ENCODE assay signal across 1 cellular context in the genomic region with DNA sequence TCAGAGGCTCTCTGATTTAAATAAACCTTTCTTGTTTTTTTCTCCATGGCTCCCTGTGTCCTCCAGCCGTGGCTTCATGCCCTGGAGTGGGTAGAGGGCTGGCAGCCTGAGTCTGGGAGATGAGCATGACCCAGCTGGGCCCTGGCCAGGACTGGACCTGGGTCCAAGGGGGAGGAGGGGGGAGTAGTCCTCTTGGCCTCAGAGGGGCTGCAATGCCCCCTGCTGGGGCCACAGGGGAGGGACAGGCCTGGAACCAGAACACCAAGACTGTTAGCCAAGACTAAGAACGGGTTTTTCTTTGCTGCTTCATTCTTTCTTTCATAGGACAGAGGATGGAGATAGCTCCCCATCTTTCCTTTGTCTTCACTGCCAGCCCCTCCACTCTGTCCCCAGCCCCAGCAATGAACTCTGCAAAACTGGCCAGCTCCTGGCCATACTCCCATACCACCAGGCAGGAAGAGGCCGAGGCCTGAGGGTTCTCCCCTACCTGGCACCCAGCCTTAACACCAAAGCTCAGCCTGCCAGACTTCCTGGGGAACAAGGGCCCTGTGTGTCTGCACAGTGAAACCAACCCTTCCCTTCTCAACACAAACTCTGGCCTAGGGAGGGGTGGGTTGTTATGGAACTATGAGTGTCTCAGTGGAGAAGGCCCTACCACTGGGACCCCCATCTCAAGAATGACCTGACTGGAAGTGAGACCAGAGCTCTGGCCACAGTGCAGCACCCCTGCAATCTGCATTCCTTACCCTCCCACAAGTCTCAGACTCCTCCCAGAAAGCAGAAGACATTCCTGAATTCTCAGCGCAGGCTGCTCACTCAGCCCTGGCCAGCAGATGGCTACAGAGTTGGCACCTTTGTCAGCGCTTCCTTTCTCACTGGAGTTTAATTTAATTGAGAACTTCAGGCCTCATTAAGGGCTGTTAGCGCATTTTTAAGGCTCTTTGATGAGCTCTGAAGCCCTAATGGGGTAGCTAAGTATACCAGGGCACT.
TF ChIP-seq lines count a peak whose summit lies in the region.

No MANE protein-coding gene starts in this region.

TF ChIP-seq in H1, 55 proteins besides CTCF, POLR2A, EP300 and RAD21:
- peak; percentile 34; the same call in 1 of the 2 replicates for TF ChIP-seq CREB1 (IDR thresholded peaks at IDR 0.05)
- TF ChIP-seq TCF12 (IDR thresholded peaks at IDR 0.05; ENCODE audit: low read depth, low read length), result no peak
- TF ChIP-seq SAP30 (IDR thresholded peaks at IDR 0.05; ENCODE audit: insufficient read depth, insufficient replicate concordance, low read length), result no peak
- no peak for TF ChIP-seq SP2 (IDR thresholded peaks at IDR 0.05; ENCODE audit: low read length)
- no peak for TF ChIP-seq GTF2F1 (IDR thresholded peaks at IDR 0.05; ENCODE audit: borderline replicate concordance, low read depth, low read length)
- TF ChIP-seq TAF1 (IDR thresholded peaks at IDR 0.05; ENCODE audit: low read depth, low read length), result peak; percentile 61; the same call in 1 of the 2 replicates
- TF ChIP-seq POLR2AphosphoS5 (IDR thresholded peaks at IDR 0.05; ENCODE audit: low read depth, low read length), result no peak
- 0 out of 2 replicates have a peak, but pooled peaks have one; percentile 29 for TF ChIP-seq ATF2 (IDR thresholded peaks at IDR 0.05; ENCODE audit: low read length)
- 0 out of 4 replicates have a peak, but pooled peaks of 1 of the 2 experiments have one; percentile 34 for TF ChIP-seq SIN3A (conservative IDR thresholded peaks at IDR 0.05 in 1 of 2, IDR thresholded peaks at IDR 0.05 in 1 of 2; ENCODE audit: low read depth in 1 of 2, low read length in 2 of 2)
- TF ChIP-seq TEAD4 (IDR thresholded peaks at IDR 0.05; ENCODE audit: low read depth, low read length), result peak; percentile 89
- peak; percentile 48; the same call in 1 of the 2 replicates for TF ChIP-seq TBP (IDR thresholded peaks at IDR 0.05; ENCODE audit: low read depth, low read length)
- no peak for TF ChIP-seq JUN (IDR thresholded peaks at IDR 0.05; ENCODE audit: low read depth, low read length)
